ENCODE assay signal across 8 cellular contexts in the genomic region with DNA sequence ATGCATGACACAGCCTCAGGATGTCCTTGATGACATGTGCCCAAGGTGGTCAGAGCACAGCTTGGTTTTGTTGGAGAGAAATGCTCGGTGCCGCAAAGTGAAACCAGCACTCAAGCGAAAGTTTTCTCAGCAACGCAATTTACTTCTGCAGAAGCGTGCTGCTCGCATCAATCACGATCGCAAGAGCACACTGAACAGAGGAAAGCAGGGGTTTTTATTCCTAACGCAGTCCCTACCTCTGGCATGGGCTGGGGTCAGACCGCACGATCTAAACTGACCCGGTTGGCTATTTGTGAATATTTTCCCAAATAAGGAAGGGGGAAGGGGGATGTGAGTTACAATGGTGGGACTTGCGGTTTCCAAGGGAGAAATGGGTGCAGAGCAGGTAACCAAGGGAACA. TPM values are rescaled to one million over a fixed set of nuclear protein-coding genes. Genes with fewer than 3 reads are reported as not detected.
DNase-seq lines count a peak whose midpoint lies in the region; ATAC-seq, FAIRE-seq and TF ChIP-seq lines count a peak whose summit lies in the region.

No MANE protein-coding gene starts in this region.

- H3K9me3 Mint-ChIP-seq in GM23338 = peaks cover 20% of the 10 kb centered on the region
- peaks cover 38% of the 10 kb centered on the region for H3K9me3 Mint-ChIP-seq in astrocyte (ENCODE audit: unreplicated experiment)

- H3K4me3 ChIP-seq in GM23338 = peak overlapping the region; percentile 38
- H3K4me3 ChIP-seq in astrocyte (ENCODE audit: insufficient read depth, low read depth, low read length) = no peak overlapping the region
- H3K4me3 ChIP-seq in muscle layer of colon (ENCODE audit: low read depth in 1 of 2, low read length in 2 of 2) = peak overlapping the region; percentile 58 to 99

- H3K36me3 Mint-ChIP-seq in GM23338 (ENCODE audit: low read depth) (peaks cover 34% of the 10 kb centered on the region), astrocyte (ENCODE audit: low read depth, unreplicated experiment) (peaks cover 41% of the 10 kb centered on the region)

- H2AFZ ChIP-seq in GM23338 (peak overlapping the region; percentile 56; the same call in 1 of the 2 replicates), astrocyte (ENCODE audit: low read depth, low read length) (no peak overlapping the region)

- H3K27me3 Mint-ChIP-seq in GM23338 (ENCODE audit: insufficient read depth, low read depth, poor library complexity) (peaks cover 14% of the 10 kb centered on the region), astrocyte (ENCODE audit: low read depth, unreplicated experiment) (no peaks in the 10 kb centered on the region)

- peaks cover 28% of the 10 kb centered on the region for H3K4me1 ChIP-seq in GM23338 (ENCODE audit: insufficient read depth)
- no peaks in the 10 kb centered on the region for H3K4me1 ChIP-seq in astrocyte (ENCODE audit: insufficient read depth, low read length)
- H3K4me1 ChIP-seq in muscle layer of colon (ENCODE audit: insufficient read depth, low read length) = peaks cover 11% of the 10 kb centered on the region

- no peaks in the 10 kb centered on the region; the same call in 1 of the 2 replicates for H3K9me2 ChIP-seq in GM23338 (ENCODE audit: insufficient read depth)

- H3K27ac ChIP-seq in 22Rv1 = peak overlapping the region; percentile 93
- peak overlapping the region; percentile 46; the same call in 1 of the 2 replicates for H3K27ac ChIP-seq in GM23338 (ENCODE audit: low read depth)
- no peak overlapping the region for H3K27ac ChIP-seq in astrocyte (ENCODE audit: low read depth, low read length)
- H3K27ac ChIP-seq in muscle layer of colon (ENCODE audit: low read depth, low read length) = no peak overlapping the region

- H3K4me3 Mint-ChIP-seq in GM23338 = peak overlapping the region; percentile 53
- H3K4me3 Mint-ChIP-seq in astrocyte (ENCODE audit: unreplicated experiment) = peak overlapping the region; percentile 69

- H3K79me2 ChIP-seq in GM23338 (replicated peaks; ENCODE audit: insufficient read depth) = peaks cover 38% of the 10 kb centered on the region
- H3K79me2 ChIP-seq in astrocyte (ENCODE audit: insufficient read depth, low read length) = peaks cover 40% of the 10 kb centered on the region

- no peak for FAIRE-seq in astrocyte (lab: Jason Lieb, UNC)

- peak overlapping the region; percentile 80 for H3K27ac Mint-ChIP-seq in GM23338
- H3K27ac Mint-ChIP-seq in astrocyte (ENCODE audit: unreplicated experiment) = no peak overlapping the region

- TF ChIP-seq CTCF in 22Rv1 (IDR thresholded peaks at IDR 0.05) (no peak), GM23338 (conservative IDR thresholded peaks at IDR 0.05; ENCODE audit: low read depth in 2 of 2) (no peak), astrocyte (IDR thresholded peaks at IDR 0.05; ENCODE audit: insufficient read depth, low read depth, low read length) (no peak)

- peak; percentile 35 for DNase-seq in GM23338 (ENCODE audit: low spot score)
- DNase-seq in astrocyte (ENCODE audit: low read depth) = no peak
- no peak for DNase-seq in hepatic stellate cell (ENCODE audit: low spot score)
- no peak for DNase-seq in 8988T
- no peak for DNase-seq in stimulated activated CD8-positive, alpha-beta memory T cell treated with anti-CD3 and anti-CD28 coated beads, Interleukin-4, amount 100 ng/mL, for 48 hours

- H4K20me1 ChIP-seq in GM23338 (replicated peaks; ENCODE audit: insufficient read depth) (peaks cover 23% of the 10 kb centered on the region), astrocyte (ENCODE audit: insufficient read depth, low read length) (peaks cover 13% of the 10 kb centered on the region)

- peak overlapping the region; percentile 66 for H3K4me2 ChIP-seq in GM23338
- peak overlapping the region; percentile 84 for H3K4me2 ChIP-seq in astrocyte (ENCODE audit: low read length)

- H3K36me3 ChIP-seq in GM23338 (ENCODE audit: insufficient read depth) (peaks cover 21% of the 10 kb centered on the region), astrocyte (ENCODE audit: insufficient read depth, low read length) (peaks cover 20% of the 10 kb centered on the region), muscle layer of colon (ENCODE audit: insufficient read depth, low read length) (peaks cover 19% of the 10 kb centered on the region)

- no peak overlapping the region for H3K9ac ChIP-seq in astrocyte (ENCODE audit: low read length)
- H3K9ac ChIP-seq in muscle layer of colon (ENCODE audit: low read length) = no peak overlapping the region

- H3K27me3 ChIP-seq in GM23338 (ENCODE audit: insufficient read depth) = peaks cover 12% of the 10 kb centered on the region
- H3K27me3 ChIP-seq in astrocyte (ENCODE audit: insufficient read depth, low read length) = no peaks in the 10 kb centered on the region
- H3K27me3 ChIP-seq in muscle layer of colon (ENCODE audit: control insufficient read depth in 1 of 2, insufficient read depth in 2 of 2, low read length in 2 of 2) = no peaks in the 10 kb centered on the region

- ATAC-seq in GM23338 (no peak), GM18511 (IDR thresholded peaks at IDR 0.05; ENCODE audit: unreplicated experiment) (no peak)

- H3K4me1 Mint-ChIP-seq in GM23338 (peaks cover 24% of the 10 kb centered on the region), astrocyte (ENCODE audit: low read depth, unreplicated experiment) (no peaks in the 10 kb centered on the region)

- peaks cover 11% of the 10 kb centered on the region for H3F3A ChIP-seq in GM23338 (replicated peaks; ENCODE audit: low read depth)

- H3K9me3 ChIP-seq in astrocyte (ENCODE audit: insufficient read depth, low read depth, low read length) (peaks cover 24% of the 10 kb centered on the region), muscle layer of colon (ENCODE audit: low read length) (no peaks in the 10 kb centered on the region)

TF ChIP-seq in GM23338, 12 proteins besides CTCF, POLR2A, EP300 and RAD21 (continues in another document):
- TF ChIP-seq EZH2phosphoT487 (IDR thresholded peaks at IDR 0.05; ENCODE audit: unreplicated experiment) = no peak
- no peak for TF ChIP-seq CREB1 (CRISPR knock-in tag; IDR thresholded peaks at IDR 0.05; ENCODE audit: low read depth)
- no peak for TF ChIP-seq POLR2AphosphoS5 (IDR thresholded peaks at IDR 0.05; ENCODE audit: low read depth)
- no peak for TF ChIP-seq EZH2 (IDR thresholded peaks at IDR 0.05; ENCODE audit: low read depth, unreplicated experiment)
- TF ChIP-seq, protein P1, sequence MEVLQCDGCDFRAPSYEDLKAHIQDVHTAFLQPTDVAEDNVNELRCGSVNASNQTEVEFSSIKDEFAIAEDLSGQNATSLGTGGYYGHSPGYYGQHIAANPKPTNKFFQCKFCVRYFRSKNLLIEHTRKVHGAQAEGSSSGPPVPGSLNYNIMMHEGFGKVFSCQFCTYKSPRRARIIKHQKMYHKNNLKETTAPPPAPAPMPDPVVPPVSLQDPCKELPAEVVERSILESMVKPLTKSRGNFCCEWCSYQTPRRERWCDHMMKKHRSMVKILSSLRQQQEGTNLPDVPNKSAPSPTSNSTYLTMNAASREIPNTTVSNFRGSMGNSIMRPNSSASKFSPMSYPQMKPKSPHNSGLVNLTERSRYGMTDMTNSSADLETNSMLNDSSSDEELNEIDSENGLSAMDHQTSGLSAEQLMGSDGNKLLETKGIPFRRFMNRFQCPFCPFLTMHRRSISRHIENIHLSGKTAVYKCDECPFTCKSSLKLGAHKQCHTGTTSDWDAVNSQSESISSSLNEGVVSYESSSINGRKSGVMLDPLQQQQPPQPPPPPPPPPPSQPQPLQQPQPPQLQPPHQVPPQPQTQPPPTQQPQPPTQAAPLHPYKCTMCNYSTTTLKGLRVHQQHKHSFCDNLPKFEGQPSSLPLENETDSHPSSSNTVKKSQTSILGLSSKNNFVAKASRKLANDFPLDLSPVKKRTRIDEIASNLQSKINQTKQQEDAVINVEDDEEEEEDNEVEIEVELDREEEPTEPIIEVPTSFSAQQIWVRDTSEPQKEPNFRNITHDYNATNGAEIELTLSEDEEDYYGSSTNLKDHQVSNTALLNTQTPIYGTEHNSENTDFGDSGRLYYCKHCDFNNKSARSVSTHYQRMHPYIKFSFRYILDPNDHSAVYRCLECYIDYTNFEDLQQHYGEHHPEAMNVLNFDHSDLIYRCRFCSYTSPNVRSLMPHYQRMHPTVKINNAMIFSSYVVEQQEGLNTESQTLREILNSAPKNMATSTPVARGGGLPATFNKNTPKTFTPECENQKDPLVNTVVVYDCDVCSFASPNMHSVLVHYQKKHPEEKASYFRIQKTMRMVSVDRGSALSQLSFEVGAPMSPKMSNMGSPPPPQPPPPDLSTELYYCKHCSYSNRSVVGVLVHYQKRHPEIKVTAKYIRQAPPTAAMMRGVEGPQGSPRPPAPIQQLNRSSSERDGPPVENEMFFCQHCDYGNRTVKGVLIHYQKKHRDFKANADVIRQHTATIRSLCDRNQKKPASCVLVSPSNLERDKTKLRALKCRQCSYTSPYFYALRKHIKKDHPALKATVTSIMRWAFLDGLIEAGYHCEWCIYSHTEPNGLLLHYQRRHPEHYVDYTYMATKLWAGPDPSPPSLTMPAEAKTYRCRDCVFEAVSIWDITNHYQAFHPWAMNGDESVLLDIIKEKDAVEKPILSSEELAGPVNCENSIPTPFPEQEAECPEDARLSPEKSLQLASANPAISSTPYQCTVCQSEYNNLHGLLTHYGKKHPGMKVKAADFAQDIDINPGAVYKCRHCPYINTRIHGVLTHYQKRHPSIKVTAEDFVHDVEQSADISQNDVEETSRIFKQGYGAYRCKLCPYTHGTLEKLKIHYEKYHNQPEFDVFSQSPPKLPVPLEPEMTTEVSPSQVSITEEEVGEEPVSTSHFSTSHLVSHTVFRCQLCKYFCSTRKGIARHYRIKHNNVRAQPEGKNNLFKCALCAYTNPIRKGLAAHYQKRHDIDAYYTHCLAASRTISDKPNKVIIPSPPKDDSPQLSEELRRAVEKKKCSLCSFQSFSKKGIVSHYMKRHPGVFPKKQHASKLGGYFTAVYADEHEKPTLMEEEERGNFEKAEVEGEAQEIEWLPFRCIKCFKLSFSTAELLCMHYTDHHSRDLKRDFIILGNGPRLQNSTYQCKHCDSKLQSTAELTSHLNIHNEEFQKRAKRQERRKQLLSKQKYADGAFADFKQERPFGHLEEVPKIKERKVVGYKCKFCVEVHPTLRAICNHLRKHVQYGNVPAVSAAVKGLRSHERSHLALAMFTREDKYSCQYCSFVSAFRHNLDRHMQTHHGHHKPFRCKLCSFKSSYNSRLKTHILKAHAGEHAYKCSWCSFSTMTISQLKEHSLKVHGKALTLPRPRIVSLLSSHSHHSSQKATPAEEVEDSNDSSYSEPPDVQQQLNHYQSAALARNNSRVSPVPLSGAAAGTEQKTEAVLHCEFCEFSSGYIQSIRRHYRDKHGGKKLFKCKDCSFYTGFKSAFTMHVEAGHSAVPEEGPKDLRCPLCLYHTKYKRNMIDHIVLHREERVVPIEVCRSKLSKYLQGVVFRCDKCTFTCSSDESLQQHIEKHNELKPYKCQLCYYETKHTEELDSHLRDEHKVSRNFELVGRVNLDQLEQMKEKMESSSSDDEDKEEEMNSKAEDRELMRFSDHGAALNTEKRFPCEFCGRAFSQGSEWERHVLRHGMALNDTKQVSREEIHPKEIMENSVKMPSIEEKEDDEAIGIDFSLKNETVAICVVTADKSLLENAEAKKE (CRISPR knock-in tag; IDR thresholded peaks at IDR 0.05) = no peak

RNA-seq across cellular contexts. Expression of a gene that starts 0.8 kb away (rescaled TPM):
- 21.7 and 25.4 TPM in 2 replicates for total RNA-seq in GM23338 (2014; rRNA removed; shearing (Covaris generic))
- polyA plus RNA-seq in GM23338 (2016; fragmentation: Nextera tagmentation; extraction: Ambion mirVana) = 11.5 and 13.7 TPM in 2 replicates
- 7.5 and 9.4 TPM in 2 replicates for total RNA-seq in astrocyte

RNA-seq across cellular contexts. Expression of a gene that starts 26.4 kb away (rescaled TPM):
- 12.2 and 19.3 TPM in 2 replicates for total RNA-seq in GM23338 (2014; rRNA removed; shearing (Covaris generic))
- 6.7 and 8.0 TPM in 2 replicates for polyA plus RNA-seq in GM23338 (2016; fragmentation: Nextera tagmentation; extraction: Ambion mirVana)
- 2.3 and 4.0 TPM in 2 replicates for total RNA-seq in astrocyte

Comparison
In these comparisons a context has a peak if more than half of its experiments do, and no peak if none do; other contexts are left out.
1. H3K27ac ChIP-seq: peak in 22Rv1 (single experiment) and GM23338 (single experiment); none in astrocyte (single experiment) and muscle layer of colon (single experiment).